Comparison of ENCODE assay signal across 31 cellular contexts in genomic region chr15:88976656-88977055, GRCh38.
"Had no signal": no experiment of that assay in that cellular context is flagged by ENCODE, and none has a peak within 500 bp of the region (broad histone marks: within the 10 kb centered on the region; RNA-seq: fewer than 3 reads in every experiment).

No MANE protein-coding gene starts in this region.

- H3K4me1 ChIP-seq: parathyroid adenoma, psoas muscle, right lobe of liver, sigmoid colon, suprapubic skin, thyroid gland, upper lobe of right lung, uterus had no signal

- H3K9ac ChIP-seq: neural progenitor cell, parathyroid adenoma had no signal

- H3K27me3 Mint-ChIP-seq: progenitor cell of endocrine pancreas, type B pancreatic cell had no signal

- DNase-seq: naive thymus-derived CD4-positive, alpha-beta T cell; natural killer cell; occipital lobe; ovary; posterior cingulate gyrus; psoas muscle; right cardiac atrium; right lobe of liver; sigmoid colon; small intestine; stimulated activated CD4-positive, alpha-beta T cell treated with anti-CD3 and anti-CD28 coated beads, Interleukin-15, amount 100 ng/mL, for 24 hours; stimulated activated CD4-positive, alpha-beta T cell treated with anti-CD3 and anti-CD28 coated beads, Interleukin-2, amount 100 ng/mL, for 24 hours; stimulated activated CD4-positive, alpha-beta T cell treated with anti-CD3 and anti-CD28 coated beads, Interleukin-2, amount 100 ng/mL, for 48 hours; stimulated activated CD4-positive, alpha-beta T cell treated with anti-CD3 and anti-CD28 coated beads, Interleukin-4, amount 100 ng/mL, for 4 hours; stimulated activated CD8-positive, alpha-beta memory T cell treated with anti-CD3 and anti-CD28 coated beads, Interleukin-4, amount 100 ng/mL, for 48 hours; stimulated activated naive CD4-positive, alpha-beta T cell; stimulated activated naive CD8-positive, alpha-beta T cell treated with anti-CD3 and anti-CD28 coated beads, Interleukin-15, amount 100 ng/mL, for 72 hours; stimulated activated naive CD8-positive, alpha-beta T cell treated with anti-CD3 and anti-CD28 coated beads, Interleukin-15, Interleukin-2, amounts not matched to agents 100 U/mL and 50 U/mL, for 24 hours; substantia nigra; thyroid gland; upper lobe of right lung; uterus had no signal

- H3K36me3 Mint-ChIP-seq: naive thymus-derived CD4-positive, alpha-beta T cell; natural killer cell; stimulated activated memory B cell treated with anti-CD40 and anti-IgM and Interleukin-4, amounts not matched to agents 10 μg/mL and 1 μg/mL and 100 μg/mL, for 72 hours; type B pancreatic cell had no signal

- H3K4me3 Mint-ChIP-seq: naive thymus-derived CD4-positive, alpha-beta T cell; natural killer cell; nephron; neural progenitor cell; stimulated activated memory B cell treated with anti-CD40 and anti-IgM and Interleukin-4, amounts not matched to agents 10 μg/mL and 1 μg/mL and 100 μg/mL, for 72 hours; stimulated activated naive CD8-positive, alpha-beta T cell treated with anti-CD3 and anti-CD28 coated beads, Interleukin-15, amount 100 ng/mL, for 72 hours; type B pancreatic cell had no signal

- H3K27ac Mint-ChIP-seq: naive thymus-derived CD4-positive, alpha-beta T cell; natural killer cell; nephron; neural progenitor cell; progenitor cell of endocrine pancreas; stimulated activated memory B cell treated with anti-CD40 and anti-IgM and Interleukin-4, amounts not matched to agents 10 μg/mL and 1 μg/mL and 100 μg/mL, for 72 hours; stimulated activated naive CD8-positive, alpha-beta T cell treated with anti-CD3 and anti-CD28 coated beads, Interleukin-15, amount 100 ng/mL, for 72 hours; type B pancreatic cell had no signal

- H3K9me3 Mint-ChIP-seq: natural killer cell; stimulated activated memory B cell treated with anti-CD40 and anti-IgM and Interleukin-4, amounts not matched to agents 10 μg/mL and 1 μg/mL and 100 μg/mL, for 72 hours; type B pancreatic cell had no signal

- H3K9me3 ChIP-seq: ovary, psoas muscle, right lobe of liver, sigmoid colon, suprapubic skin, thoracic aorta, thyroid gland, upper lobe of right lung, uterus had no signal

- H3K36me3 ChIP-seq: neural progenitor cell, ovary, right lobe of liver, sigmoid colon, suprapubic skin, thoracic aorta, thyroid gland, tibial nerve, upper lobe of right lung, uterus had no signal

- H3K27ac ChIP-seq: neural progenitor cell, ovary, parathyroid adenoma, psoas muscle, right lobe of liver, sigmoid colon, suprapubic skin, thoracic aorta, thyroid gland, tibial nerve, upper lobe of right lung, uterus had no signal

- FAIRE-seq: small intestine had no signal

- ATAC-seq: naive thymus-derived CD4-positive, alpha-beta T cell; natural killer cell; psoas muscle; right cardiac atrium; right lobe of liver; stimulated activated memory B cell treated with anti-CD40 and anti-IgM and Interleukin-4, amounts not matched to agents 10 μg/mL and 1 μg/mL and 100 μg/mL, for 72 hours; stimulated activated naive CD8-positive, alpha-beta T cell treated with anti-CD3 and anti-CD28 coated beads, Interleukin-15, amount 100 ng/mL, for 72 hours; stimulated activated naive CD8-positive, alpha-beta T cell treated with anti-CD3 and anti-CD28 coated beads, Interleukin-15, Interleukin-2, amounts not matched to agents 100 U/mL and 50 U/mL, for 24 hours; upper lobe of right lung had no signal

- H3K27me3 ChIP-seq: neural progenitor cell, ovary, right lobe of liver, sigmoid colon, suprapubic skin, thyroid gland, tibial nerve, upper lobe of right lung, uterus had no signal

- H3K4me3 ChIP-seq: neural progenitor cell, ovary, psoas muscle, right lobe of liver, sigmoid colon, suprapubic skin, thoracic aorta, thyroid gland, tibial nerve, upper lobe of right lung, uterus had no signal

- H3K4me1 Mint-ChIP-seq: naive thymus-derived CD4-positive, alpha-beta T cell; natural killer cell; nephron; stimulated activated memory B cell treated with anti-CD40 and anti-IgM and Interleukin-4, amounts not matched to agents 10 μg/mL and 1 μg/mL and 100 μg/mL, for 72 hours; stimulated activated naive CD8-positive, alpha-beta T cell treated with anti-CD3 and anti-CD28 coated beads, Interleukin-15, amount 100 ng/mL, for 72 hours had no signal
